ENCODE assay signal across 8 cellular contexts in the genomic region with DNA sequence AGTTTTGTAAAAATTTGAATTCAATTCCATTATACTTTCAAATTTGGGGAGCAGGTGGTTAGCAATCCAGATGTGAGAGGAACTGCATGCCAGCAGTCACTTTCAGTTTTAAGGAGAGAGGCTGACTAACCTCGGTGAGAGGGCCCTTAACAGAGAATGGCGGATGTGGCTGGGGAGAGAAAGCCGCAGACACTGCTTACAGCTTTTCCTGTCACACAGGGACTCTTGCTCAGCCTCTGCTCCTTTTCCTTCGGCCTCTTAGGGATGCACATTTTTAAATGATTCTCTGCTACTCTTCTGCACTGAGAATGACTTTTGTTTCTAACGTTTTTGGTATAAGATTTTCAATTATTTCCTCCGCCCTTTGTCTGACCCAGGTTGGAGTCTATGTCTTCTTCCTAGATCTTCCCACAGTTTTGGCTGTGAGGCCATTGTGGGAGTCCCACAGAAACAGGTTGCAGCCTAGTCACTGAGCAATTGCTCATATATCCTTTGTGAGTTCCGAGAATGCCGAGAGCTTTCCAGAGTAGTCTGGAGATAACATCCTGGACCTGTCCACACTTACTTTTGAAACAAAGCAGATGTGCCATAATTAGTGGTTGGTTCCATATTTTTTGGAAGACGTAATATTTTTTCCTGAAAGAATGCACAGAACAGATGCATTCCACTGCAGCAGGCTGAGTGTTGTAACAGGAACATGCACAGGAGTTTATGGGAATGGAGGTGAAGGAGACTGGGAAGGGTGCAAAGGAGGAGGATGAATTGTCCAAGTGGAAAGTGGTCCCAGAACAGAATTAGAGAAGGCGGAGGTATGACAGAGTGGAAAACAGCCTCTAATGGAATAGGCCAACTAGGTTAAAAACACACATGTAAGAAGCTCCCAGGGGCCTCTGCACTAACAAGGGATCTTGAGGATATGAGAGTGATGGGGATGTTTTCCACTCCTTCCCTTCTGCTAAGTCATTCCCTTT.
A peak's percentile ranks its signal among the peaks of the same experiment; 100 is the strongest.
DNase-seq lines count a peak whose midpoint lies in the region; ATAC-seq, FAIRE-seq and TF ChIP-seq lines count a peak whose summit lies in the region.

No MANE protein-coding gene starts in this region.

- H3K27me3 Mint-ChIP-seq in activated naive CD8-positive, alpha-beta T cell treated with anti-CD3 and anti-CD28 coated beads, Interleukin-2, amount 10 ng/mL, durations not matched to agents 7 days and 5 days: peaks cover 3% of the 10 kb centered on the region
- peaks cover 8% of the 10 kb centered on the region for H3K27me3 Mint-ChIP-seq in nephron (ENCODE audit: low read depth)

- H3K4me1 ChIP-seq in transverse colon: peaks cover 0 to 17% (median 9%) of the 10 kb centered on the region in 4 donors
- H3K4me1 ChIP-seq in kidney (ENCODE audit: control insufficient read depth in 1 of 2, insufficient read depth in 1 of 2, low read depth in 1 of 2, low read length in 2 of 2): no peaks in the 10 kb centered on the region

- H3K27ac Mint-ChIP-seq in activated naive CD8-positive, alpha-beta T cell treated with anti-CD3 and anti-CD28 coated beads, Interleukin-2, amount 10 ng/mL, durations not matched to agents 7 days and 5 days: peak overlapping the region; percentile 78
- peak overlapping the region; percentile 52 to 93 (median 80) for H3K27ac Mint-ChIP-seq in nephron

- TF ChIP-seq CTCF in nephron (IDR thresholded peaks at IDR 0.05; ENCODE audit: unreplicated experiment in 3 of 3) (no peak), transverse colon (IDR thresholded peaks at IDR 0.05) (no peak), kidney (IDR thresholded peaks at IDR 0.05; ENCODE audit: borderline replicate concordance, extremely low read depth, insufficient read depth) (no peak)

- no peaks in the 10 kb centered on the region for H3K36me3 ChIP-seq in transverse colon
- no peaks in the 10 kb centered on the region for H3K36me3 ChIP-seq in kidney (ENCODE audit: control insufficient read depth in 1 of 2, insufficient read depth in 2 of 2, low read length in 2 of 2)

- no peak overlapping the region for H3K9ac ChIP-seq in kidney (ENCODE audit: low read length in 2 of 2)

- FAIRE-seq in GM18507 (lab: Jason Lieb, UNC) (peak; percentile 89), kidney (lab: Jason Lieb, UNC) (no peak)

- 47 to 49% methylated on average over 9 to 10 of the region's 10 CpGs for WGBS in transverse colon (ENCODE audit: low coverage in 1 of 2), 2 donors

- intact Hi-C loops in transverse colon (cut with DNase I; ENCODE audit: low total_unique reads): no loop called here
- intact Hi-C loops in kidney (cut with DNase I): no loop called here

- no peak overlapping the region for H3K4me3 ChIP-seq in transverse colon
- no peak overlapping the region for H3K4me3 ChIP-seq in kidney (ENCODE audit: low read length in 2 of 2)

- H3K36me3 Mint-ChIP-seq in activated naive CD8-positive, alpha-beta T cell treated with anti-CD3 and anti-CD28 coated beads, Interleukin-2, amount 10 ng/mL, durations not matched to agents 7 days and 5 days: peaks cover 3% of the 10 kb centered on the region
- H3K36me3 Mint-ChIP-seq in nephron (ENCODE audit: low read depth): no peaks in the 10 kb centered on the region

- H3K4me1 Mint-ChIP-seq in activated naive CD8-positive, alpha-beta T cell treated with anti-CD3 and anti-CD28 coated beads, Interleukin-2, amount 10 ng/mL, durations not matched to agents 7 days and 5 days: peaks cover 40% of the 10 kb centered on the region
- peaks cover 31% of the 10 kb centered on the region for H3K4me1 Mint-ChIP-seq in nephron

- TF ChIP-seq EP300 in transverse colon (IDR thresholded peaks at IDR 0.05; ENCODE audit: low read depth): peak; percentile 75

- ATAC-seq in HG02759 (IDR thresholded peaks at IDR 0.05; ENCODE audit: unreplicated experiment): peak; percentile 94
- peak; percentile 99 for ATAC-seq in activated naive CD8-positive, alpha-beta T cell treated with anti-CD3 and anti-CD28 coated beads, Interleukin-2, amount 10 ng/mL, durations not matched to agents 7 days and 5 days (ENCODE audit: low read depth)

- H3K27ac ChIP-seq in transverse colon (peak overlapping the region; percentile 37 to 57 (median 53)), kidney (ENCODE audit: low read depth in 2 of 2, low read length in 2 of 2) (no peak overlapping the region)

- in situ Hi-C loops in transverse colon (cut with MboI; ENCODE audit: low pct_ligation_motif_present in 1 of 4, low pct_unique_long_range_greater_than_20kb in 1 of 4, low sequenced_read_pairs in 3 of 4): no loop called here

- DNase-seq in GM18507 (ENCODE audit: extremely low spot score, insufficient read length, low read depth) (peak; percentile 15), SK-N-DZ (ENCODE audit: low spot score) (peak; percentile 89), transverse colon (peak; percentile 61), kidney (no peak), NCI-H748 treated with DMSO at 0.1 percent for 48 hours (lab: John Stamatoyannopoulos, UW) (no peak)
- DNase-seq in activated naive CD8-positive, alpha-beta T cell treated with anti-CD3 and anti-CD28 coated beads, Interleukin-2, amount 10 ng/mL, durations not matched to agents 7 days and 5 days: peak; percentile 69

- H3K4me3 Mint-ChIP-seq in activated naive CD8-positive, alpha-beta T cell treated with anti-CD3 and anti-CD28 coated beads, Interleukin-2, amount 10 ng/mL, durations not matched to agents 7 days and 5 days: peak overlapping the region; percentile 78
- peak overlapping the region in 2 of 3 experiments; percentile 2 to 11 for H3K4me3 Mint-ChIP-seq in nephron

- no peaks in the 10 kb centered on the region for H3K27me3 ChIP-seq in transverse colon

- no peak for TF ChIP-seq POLR2A in transverse colon (IDR thresholded peaks at IDR 0.05)

- H3K9me3 ChIP-seq in transverse colon (no peaks in the 10 kb centered on the region), kidney (ENCODE audit: control insufficient read depth in 1 of 2, low read length in 2 of 2) (no peaks in the 10 kb centered on the region)

- no peaks in the 10 kb centered on the region for H3K9me3 Mint-ChIP-seq in activated naive CD8-positive, alpha-beta T cell treated with anti-CD3 and anti-CD28 coated beads, Interleukin-2, amount 10 ng/mL, durations not matched to agents 7 days and 5 days
- H3K9me3 Mint-ChIP-seq in nephron: no peaks in the 10 kb centered on the region

- POLR2A ChIA-PET in activated naive CD8-positive, alpha-beta T cell treated with anti-CD3 and anti-CD28 coated beads, Interleukin-2, amount 10 ng/mL, durations not matched to agents 7 days and 5 days (lab: Charles Lee): no interaction called here

Comparison
In these comparisons a context has a peak if more than half of its experiments do, and no peak if none do; other contexts are left out.
1. DNase-seq: peak in GM18507 (single experiment), SK-N-DZ (single experiment), activated naive CD8-positive, alpha-beta T cell treated with anti-CD3 and anti-CD28 coated beads, Interleukin-2, amount 10 ng/mL, durations not matched to agents 7 days and 5 days (single experiment) and transverse colon (single experiment); none in kidney (single experiment) and NCI-H748 treated with DMSO at 0.1 percent for 48 hours (single experiment).
2. H3K27ac ChIP-seq: peak in transverse colon (4 of 4); none in kidney (0 of 2).